In the genomic region with DNA sequence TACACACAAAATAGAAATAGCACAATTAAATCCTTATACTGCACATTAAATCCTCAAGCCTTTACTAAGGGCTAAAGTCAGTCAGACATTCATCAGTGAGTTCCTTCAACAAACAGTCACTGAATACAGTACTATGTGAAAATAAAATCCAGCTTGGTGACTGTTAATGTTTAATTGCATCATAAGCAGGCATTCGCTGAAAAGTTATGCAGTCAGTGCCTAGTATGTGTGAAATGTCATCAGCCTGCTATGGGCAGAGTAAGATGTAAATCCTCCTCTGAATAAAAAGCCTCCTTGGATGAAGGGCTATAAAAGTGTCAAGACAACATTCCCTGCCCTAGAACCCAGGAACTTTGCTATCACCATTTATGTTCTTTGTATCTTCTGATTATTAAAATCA, we compare ENCODE assay signal across 1 cellular context.
TF ChIP-seq lines count a peak whose summit lies in the region.

No MANE protein-coding gene starts in this region.

TF ChIP-seq in HEK293, 187 proteins besides CTCF, POLR2A, EP300 and RAD21 (continued from another document):
- no peak for TF ChIP-seq REPIN1 (tag by site-specific recombination; IDR thresholded peaks at IDR 0.05; ENCODE audit: low read depth)
- TF ChIP-seq ZNF624 (tag by site-specific recombination; IDR thresholded peaks at IDR 0.05): no peak
- no peak for TF ChIP-seq ZNF169 (tag by site-specific recombination; IDR thresholded peaks at IDR 0.05)
- TF ChIP-seq SP7 (tag by site-specific recombination; IDR thresholded peaks at IDR 0.05): peak; percentile 25; the same call in 1 of the 2 replicates
- no peak for TF ChIP-seq ZNF623 (tag by site-specific recombination; IDR thresholded peaks at IDR 0.05)
- no peak for TF ChIP-seq MZF1 (tag by site-specific recombination; IDR thresholded peaks at IDR 0.05; ENCODE audit: borderline replicate concordance)
- TF ChIP-seq, protein P1, sequence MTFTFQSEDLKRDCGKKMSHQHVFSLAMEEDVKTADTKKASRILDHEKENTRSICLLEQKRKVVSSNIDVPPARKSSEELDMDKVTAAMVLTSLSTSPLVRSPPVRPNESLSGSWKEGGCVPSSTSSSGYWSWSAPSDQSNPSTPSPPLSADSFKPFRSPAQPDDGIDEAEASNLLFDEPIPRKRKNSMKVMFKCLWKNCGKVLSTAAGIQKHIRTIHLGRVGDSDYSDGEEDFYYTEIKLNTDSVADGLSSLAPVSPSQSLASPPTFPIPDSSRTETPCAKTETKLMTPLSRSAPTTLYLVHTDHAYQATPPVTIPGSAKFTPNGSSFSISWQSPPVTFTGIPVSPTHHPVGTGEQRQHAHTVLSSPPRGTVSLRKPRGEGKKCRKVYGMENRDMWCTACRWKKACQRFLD (tag by site-specific recombination; IDR thresholded peaks at IDR 0.05): no peak
- TF ChIP-seq ZNF664 (tag by site-specific recombination; IDR thresholded peaks at IDR 0.05): peak; percentile 43
- TF ChIP-seq ZSCAN30 (tag by site-specific recombination; IDR thresholded peaks at IDR 0.05): peak; percentile 35; the same call in 1 of the 2 replicates
- no peak for TF ChIP-seq ZNF214 (tag by site-specific recombination; IDR thresholded peaks at IDR 0.05; ENCODE audit: borderline replicate concordance)
- TF ChIP-seq, protein P2, sequence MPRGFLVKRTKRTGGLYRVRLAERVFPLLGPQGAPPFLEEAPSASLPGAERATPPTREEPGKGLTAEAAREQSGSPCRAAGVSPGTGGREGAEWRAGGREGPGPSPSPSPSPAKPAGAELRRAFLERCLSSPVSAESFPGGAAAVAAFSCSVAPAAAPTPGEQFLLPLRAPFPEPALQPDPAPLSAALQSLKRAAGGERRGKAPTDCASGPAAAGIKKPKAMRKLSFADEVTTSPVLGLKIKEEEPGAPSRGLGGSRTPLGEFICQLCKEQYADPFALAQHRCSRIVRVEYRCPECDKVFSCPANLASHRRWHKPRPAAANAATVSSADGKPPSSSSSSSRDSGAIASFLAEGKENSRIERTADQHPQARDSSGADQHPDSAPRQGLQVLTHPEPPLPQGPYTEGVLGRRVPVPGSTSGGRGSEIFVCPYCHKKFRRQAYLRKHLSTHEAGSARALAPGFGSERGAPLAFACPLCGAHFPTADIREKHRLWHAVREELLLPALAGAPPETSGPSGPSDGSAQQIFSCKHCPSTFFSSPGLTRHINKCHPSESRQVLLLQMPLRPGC (tag by site-specific recombination; IDR thresholded peaks at IDR 0.05): no peak
- no peak for TF ChIP-seq ZNF776 (tag by site-specific recombination; IDR thresholded peaks at IDR 0.05; ENCODE audit: borderline replicate concordance)
- no peak for TF ChIP-seq ZNF610 (tag by site-specific recombination; IDR thresholded peaks at IDR 0.05; ENCODE audit: borderline replicate concordance)
- TF ChIP-seq, protein P3, sequence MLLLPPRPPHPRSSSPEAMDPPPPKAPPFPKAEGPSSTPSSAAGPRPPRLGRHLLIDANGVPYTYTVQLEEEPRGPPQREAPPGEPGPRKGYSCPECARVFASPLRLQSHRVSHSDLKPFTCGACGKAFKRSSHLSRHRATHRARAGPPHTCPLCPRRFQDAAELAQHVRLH (tag by site-specific recombination; IDR thresholded peaks at IDR 0.05): no peak
- TF ChIP-seq SP3 (tag by site-specific recombination; IDR thresholded peaks at IDR 0.05): no peak
- TF ChIP-seq ZNF2 (tag by site-specific recombination; IDR thresholded peaks at IDR 0.05): 0 out of 2 replicates have a peak, but pooled peaks have one; percentile 25
- no peak for TF ChIP-seq ZNF354C (tag by site-specific recombination; IDR thresholded peaks at IDR 0.05; ENCODE audit: borderline replicate concordance, low read depth)
